ENCODE assay signal across 28 cellular contexts in genomic region chr11:76566811-76567210, GRCh38.
DNase-seq lines count a peak whose midpoint lies in the region; ATAC-seq and TF ChIP-seq lines count a peak whose summit lies in the region.
"Had no signal": no experiment of that assay in that cellular context is flagged by ENCODE, and none has a peak within 500 bp of the region (broad histone marks: within the 10 kb centered on the region; RNA-seq: fewer than 3 reads in every experiment).

No MANE protein-coding gene starts in this region.

- H3K4me1 Mint-ChIP-seq in T-helper 17 cell, result peaks cover 7% of the 10 kb centered on the region
- H3K4me1 Mint-ChIP-seq: GM23338; naive thymus-derived CD8-positive, alpha-beta T cell; WTC11 had no signal

- no peaks in the 10 kb centered on the region for H3F3A ChIP-seq in SK-N-SH (replicated peaks; ENCODE audit: insufficient read depth)

- H3K9me2 ChIP-seq in SK-N-SH, result no peaks in the 10 kb centered on the region

- POLR2A ChIA-PET in SK-N-SH (lab: Yijun Ruan, JAX), result no interaction called here

- no peak overlapping the region for H3K4me3 Mint-ChIP-seq in T-helper 17 cell
- H3K4me3 Mint-ChIP-seq: activated naive CD4-positive, alpha-beta T cell treated with anti-CD3 and anti-CD28 coated beads for 36 hours; activated T-cell treated with anti-CD3 and anti-CD28 coated beads, Interleukin-2, amount 50 U/mL, for 4 hours; CD8-positive, alpha-beta T cell; GM23338; naive thymus-derived CD8-positive, alpha-beta T cell; WTC11 had no signal

- TF ChIP-seq EP300 in SK-N-SH (IDR thresholded peaks at IDR 0.05; ENCODE audit: borderline replicate concordance in 1 of 2, low read depth in 1 of 2, low read length in 1 of 2), result no peak

- H3K9me3 ChIP-seq in T-helper 17 cell (ENCODE audit: control insufficient read depth, low read length, poor library complexity, severe bottlenecking) (no peaks in the 10 kb centered on the region), SK-N-SH (no peaks in the 10 kb centered on the region)
- H3K9me3 ChIP-seq: prostate gland, tibial artery had no signal

- TF ChIP-seq CTCF in SK-N-SH (IDR thresholded peaks at IDR 0.05), result no peak

- no peak overlapping the region for H3K27ac ChIP-seq in SK-N-SH (ENCODE audit: low read depth in 2 of 2, low read length in 1 of 2)
- H3K27ac ChIP-seq: epithelial cell of prostate, prostate gland, tibial artery had no signal

- H3K9ac ChIP-seq in SK-N-SH, result no peak overlapping the region

- TF ChIP-seq POLR2A in erythroblast (IDR thresholded peaks at IDR 0.05; ENCODE audit: low read length), result no peak

- peak; percentile 51 to 56 for ATAC-seq in activated CD4-positive, CD25-positive, alpha-beta regulatory T cell treated with anti-CD3 and anti-CD28 coated beads, Interleukin-2, amount 50 U/mL, for 24 hours
- peak; percentile 47 for ATAC-seq in T-helper 17 cell
- ATAC-seq in GM18907 (IDR thresholded peaks at IDR 0.05; ENCODE audit: unreplicated experiment), result no peak
- ATAC-seq: activated T-cell treated with anti-CD3 and anti-CD28 coated beads, Interleukin-2, amount 50 U/mL, for 4 hours; CD8-positive, alpha-beta T cell; GM23338; naive thymus-derived CD8-positive, alpha-beta T cell; WTC11 had no signal

- DNase-seq in activated CD4-positive, CD25-positive, alpha-beta regulatory T cell treated with anti-CD3 and anti-CD28 coated beads, Interleukin-2, amount 50 U/mL, for 72 hours, result no peak
- DNase-seq in Jurkat, Clone E6-1 (ENCODE audit: low read depth, low spot score), result peak; percentile 20
- no peak for DNase-seq in T-helper 17 cell
- peak; percentile 66 for DNase-seq in myocyte (ENCODE audit: low read depth)
- DNase-seq in SK-N-SH, result no peak
- DNase-seq in erythroblast (lab: John Stamatoyannopoulos, UW), result no peak
- DNase-seq: 8988T; activated naive CD4-positive, alpha-beta T cell treated with anti-CD3 and anti-CD28 coated beads for 36 hours; activated T-cell treated with anti-CD3 and anti-CD28 coated beads, Interleukin-2, amount 50 U/mL, for 4 hours; anterior cingulate cortex; CD8-positive, alpha-beta T cell; DMS153; effector CD4-positive, alpha-beta T cell; kidney; midbrain; naive thymus-derived CD8-positive, alpha-beta T cell; NCI-H187; NCI-H2171; NCI-H510A treated with DMSO at 0.1 percent for 48 hours; nucleus accumbens; Right ventricle myocardium superior; tibial artery had no signal

- no peak for TF ChIP-seq RAD21 in SK-N-SH (IDR thresholded peaks at IDR 0.05; ENCODE audit: low read length)

- no peak overlapping the region for H2AFZ ChIP-seq in SK-N-SH (ENCODE audit: low read depth)
- H2AFZ ChIP-seq: GM23338 had no signal

- H3K36me3 Mint-ChIP-seq in T-helper 17 cell (ENCODE audit: low read depth), result no peaks in the 10 kb centered on the region
- H3K36me3 Mint-ChIP-seq: CD8-positive, alpha-beta T cell; WTC11 had no signal

- H3K27me3 ChIP-seq in SK-N-SH (ENCODE audit: insufficient read depth), result no peaks in the 10 kb centered on the region
- H3K27me3 ChIP-seq: tibial artery had no signal

- H3K4me2 ChIP-seq in SK-N-SH, result no peak overlapping the region
- H3K4me2 ChIP-seq: GM23338 had no signal

- 0% methylated on average over 1 of the region's 1 CpG for WGBS in SK-N-SH (ENCODE audit: low lambda C conversion rate)

- no peaks in the 10 kb centered on the region for H3K27me3 Mint-ChIP-seq in T-helper 17 cell

- CTCF ChIA-PET in SK-N-SH (lab: Yijun Ruan, JAX), result interaction anchor here (1.4 kb wide), 1 partner anchor 24 kb away, joined by 3 read pairs; no protein-coding TSS in a partner anchor

- no peak overlapping the region for H3K27ac Mint-ChIP-seq in T-helper 17 cell
- H3K27ac Mint-ChIP-seq: activated naive CD4-positive, alpha-beta T cell treated with anti-CD3 and anti-CD28 coated beads for 36 hours; CD8-positive, alpha-beta T cell; GM23338; naive thymus-derived CD8-positive, alpha-beta T cell; WTC11 had no signal

- H3K4me3 ChIP-seq in Jurkat, Clone E6-1 (ENCODE audit: low read length), result no peak overlapping the region
- H3K4me3 ChIP-seq in SK-N-SH (ENCODE audit: low read depth in 2 of 2, low read length in 1 of 2), result no peak overlapping the region
- H3K4me3 ChIP-seq: GM23338, prostate gland, tibial artery had no signal

- H4K20me1 ChIP-seq in SK-N-SH (ENCODE audit: insufficient read depth), result no peaks in the 10 kb centered on the region

- no peaks in the 10 kb centered on the region for H3K4me1 ChIP-seq in SK-N-SH (ENCODE audit: control insufficient read depth in 1 of 2, insufficient read depth in 2 of 2, low read depth in 1 of 2, low read length in 1 of 2)
- H3K4me1 ChIP-seq: prostate gland, tibial artery had no signal

- H3K36me3 ChIP-seq in SK-N-SH (replicated peaks in 1 of 2; ENCODE audit: control insufficient read depth in 1 of 2, insufficient read depth in 2 of 2, low read length in 1 of 2), result no peaks in the 10 kb centered on the region
- H3K36me3 ChIP-seq: prostate gland, tibial artery had no signal

- no peaks in the 10 kb centered on the region for H3K79me2 ChIP-seq in SK-N-SH (ENCODE audit: insufficient read depth)

TF ChIP-seq in SK-N-SH, 30 proteins besides CTCF, POLR2A, EP300 and RAD21:
- TF ChIP-seq MXI1 (IDR thresholded peaks at IDR 0.05; ENCODE audit: low read depth, low read length) (no peak), SIN3A (IDR thresholded peaks at IDR 0.05; ENCODE audit: borderline replicate concordance, low read depth, low read length) (no peak), USF1 (IDR thresholded peaks at IDR 0.05; ENCODE audit: borderline replicate concordance, low read depth) (no peak), FOXJ3 (CRISPR knock-in tag; IDR thresholded peaks at IDR 0.05) (no peak), ZBTB33 (IDR thresholded peaks at IDR 0.05; ENCODE audit: borderline replicate concordance, low read depth) (no peak), MAX (IDR thresholded peaks at IDR 0.05; ENCODE audit: low read depth) (no peak), RFX5 (IDR thresholded peaks at IDR 0.05; ENCODE audit: low read length) (no peak), TEAD4 (IDR thresholded peaks at IDR 0.05; ENCODE audit: borderline replicate concordance, insufficient read depth) (no peak), RXRA (IDR thresholded peaks at IDR 0.05; ENCODE audit: borderline replicate concordance, low read depth) (no peak), GABPA (IDR thresholded peaks at IDR 0.05; ENCODE audit: low read depth) (no peak)

Comparison
In these comparisons a context has a peak if more than half of its experiments do, and no peak if none do; other contexts are left out.
1. DNase-seq: peak in Jurkat, Clone E6-1 (single experiment) and myocyte (single experiment); none in activated CD4-positive, CD25-positive, alpha-beta regulatory T cell treated with anti-CD3 and anti-CD28 coated beads, Interleukin-2, amount 50 U/mL, for 72 hours (single experiment), T-helper 17 cell (0 of 3), SK-N-SH (single experiment) and erythroblast (0 of 2).